Comparison of ENCODE assay signal across 2 cellular contexts in the genomic region with DNA sequence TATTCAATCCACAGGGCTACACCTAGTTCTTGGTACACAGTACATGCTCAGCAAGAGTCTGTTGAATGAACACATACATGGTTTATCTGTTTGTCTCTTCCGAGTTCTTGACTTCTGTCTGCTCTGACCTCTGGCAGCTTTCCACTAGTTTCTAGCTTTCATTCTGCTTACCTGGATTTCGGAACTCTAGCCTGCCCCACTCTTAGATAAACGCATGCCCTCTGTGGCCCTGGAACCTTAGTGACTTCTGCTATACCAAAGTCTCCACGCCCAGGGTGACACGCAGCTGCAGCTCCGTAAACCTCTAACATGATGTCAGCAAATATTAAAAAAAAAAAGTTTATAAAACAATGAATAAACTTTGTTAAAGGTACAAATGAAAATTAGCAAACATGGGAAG.
TF ChIP-seq lines count a peak whose summit lies in the region.

No MANE protein-coding gene starts in this region.

TF ChIP-seq in K562, 482 proteins besides CTCF, POLR2A, EP300 and RAD21:
- TF ChIP-seq KAT7 (CRISPR knock-in tag; IDR thresholded peaks at IDR 0.05; ENCODE audit: borderline replicate concordance) = no peak
- TF ChIP-seq USF2 (CRISPR knock-in tag; IDR thresholded peaks at IDR 0.05) = no peak
- TF ChIP-seq ZNF134 (CRISPR knock-in tag; conservative IDR thresholded peaks at IDR 0.05) = no peak
- TF ChIP-seq SAFB2 (IDR thresholded peaks at IDR 0.05; ENCODE audit: borderline replicate concordance, low read depth, low read length, severe bottlenecking) = no peak
- TF ChIP-seq ZFP1 (CRISPR knock-in tag; IDR thresholded peaks at IDR 0.05) = no peak

TF ChIP-seq in HepG2, 621 proteins besides CTCF, POLR2A, EP300 and RAD21:
- TF ChIP-seq ZNF75D (CRISPR knock-in tag; IDR thresholded peaks at IDR 0.05; ENCODE audit: borderline replicate concordance) = no peak
- TF ChIP-seq RXRB (CRISPR knock-in tag; IDR thresholded peaks at IDR 0.05; ENCODE audit: borderline replicate concordance) = no peak
- no peak for TF ChIP-seq ZNF720 (CRISPR knock-in tag; IDR thresholded peaks at IDR 0.05)
- TF ChIP-seq SNAI1 (CRISPR knock-in tag; IDR thresholded peaks at IDR 0.05; ENCODE audit: borderline replicate concordance) = no peak
- TF ChIP-seq KDM6A (CRISPR knock-in tag; IDR thresholded peaks at IDR 0.05; ENCODE audit: low read depth) = no peak
- TF ChIP-seq, protein P1, sequence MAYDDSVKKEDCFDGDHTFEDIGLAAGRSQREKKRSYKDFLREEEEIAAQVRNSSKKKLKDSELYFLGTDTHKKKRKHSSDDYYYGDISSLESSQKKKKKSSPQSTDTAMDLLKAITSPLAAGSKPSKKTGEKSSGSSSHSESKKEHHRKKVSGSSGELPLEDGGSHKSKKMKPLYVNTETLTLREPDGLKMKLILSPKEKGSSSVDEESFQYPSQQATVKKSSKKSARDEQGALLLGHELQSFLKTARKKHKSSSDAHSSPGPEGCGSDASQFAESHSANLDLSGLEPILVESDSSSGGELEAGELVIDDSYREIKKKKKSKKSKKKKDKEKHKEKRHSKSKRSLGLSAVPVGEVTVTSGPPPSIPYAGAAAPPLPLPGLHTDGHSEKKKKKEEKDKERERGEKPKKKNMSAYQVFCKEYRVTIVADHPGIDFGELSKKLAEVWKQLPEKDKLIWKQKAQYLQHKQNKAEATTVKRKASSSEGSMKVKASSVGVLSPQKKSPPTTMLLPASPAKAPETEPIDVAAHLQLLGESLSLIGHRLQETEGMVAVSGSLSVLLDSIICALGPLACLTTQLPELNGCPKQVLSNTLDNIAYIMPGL (CRISPR knock-in tag; IDR thresholded peaks at IDR 0.05; ENCODE audit: borderline replicate concordance in 1 of 2, low read depth in 1 of 2) = no peak
